Comparison of ENCODE assay signal across 1 cellular context in genomic region chr6:19804362-19805145, GRCh38.
TF ChIP-seq lines count a peak whose summit lies in the region.

No MANE protein-coding gene starts in this region.

TF ChIP-seq in K562, 482 proteins besides CTCF, POLR2A, EP300 and RAD21 (continued from another document):
- TF ChIP-seq FOSL1 (tag; conservative IDR thresholded peaks at IDR 0.05) (peak; percentile 93), TAF7 (tag; IDR thresholded peaks at IDR 0.05) (no peak), HDAC2 (IDR thresholded peaks at IDR 0.05) (peak; percentile 91), ZNF239 (CRISPR knock-in tag; IDR thresholded peaks at IDR 0.05) (no peak), CLOCK (CRISPR knock-in tag; IDR thresholded peaks at IDR 0.05; ENCODE audit: borderline replicate concordance) (no peak), SMAD1 (IDR thresholded peaks at IDR 0.05; ENCODE audit: low read depth, low read length, partially characterized antibody) (peak; percentile 96), ARID2 (IDR thresholded peaks at IDR 0.05) (no peak), NBN (IDR thresholded peaks at IDR 0.05; ENCODE audit: low read depth) (peak; percentile 92; the same call in 1 of the 2 replicates), GATAD2B (IDR thresholded peaks at IDR 0.05; ENCODE audit: borderline replicate concordance) (peak; percentile 82; the same call in 1 of the 2 replicates)
- TF ChIP-seq, protein P1, sequence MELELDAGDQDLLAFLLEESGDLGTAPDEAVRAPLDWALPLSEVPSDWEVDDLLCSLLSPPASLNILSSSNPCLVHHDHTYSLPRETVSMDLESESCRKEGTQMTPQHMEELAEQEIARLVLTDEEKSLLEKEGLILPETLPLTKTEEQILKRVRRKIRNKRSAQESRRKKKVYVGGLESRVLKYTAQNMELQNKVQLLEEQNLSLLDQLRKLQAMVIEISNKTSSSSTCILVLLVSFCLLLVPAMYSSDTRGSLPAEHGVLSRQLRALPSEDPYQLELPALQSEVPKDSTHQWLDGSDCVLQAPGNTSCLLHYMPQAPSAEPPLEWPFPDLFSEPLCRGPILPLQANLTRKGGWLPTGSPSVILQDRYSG (tag; conservative IDR thresholded peaks at IDR 0.05; ENCODE audit: low read depth) = peak; percentile 59; the same call in 1 of the 2 replicates
- TF ChIP-seq, protein P2, sequence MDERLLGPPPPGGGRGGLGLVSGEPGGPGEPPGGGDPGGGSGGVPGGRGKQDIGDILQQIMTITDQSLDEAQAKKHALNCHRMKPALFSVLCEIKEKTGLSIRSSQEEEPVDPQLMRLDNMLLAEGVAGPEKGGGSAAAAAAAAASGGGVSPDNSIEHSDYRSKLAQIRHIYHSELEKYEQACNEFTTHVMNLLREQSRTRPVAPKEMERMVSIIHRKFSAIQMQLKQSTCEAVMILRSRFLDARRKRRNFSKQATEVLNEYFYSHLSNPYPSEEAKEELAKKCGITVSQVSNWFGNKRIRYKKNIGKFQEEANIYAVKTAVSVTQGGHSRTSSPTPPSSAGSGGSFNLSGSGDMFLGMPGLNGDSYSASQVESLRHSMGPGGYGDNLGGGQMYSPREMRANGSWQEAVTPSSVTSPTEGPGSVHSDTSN (CRISPR knock-in tag; IDR thresholded peaks at IDR 0.05; ENCODE audit: low read depth) = no peak
- TF ChIP-seq, protein P2 (tag; conservative IDR thresholded peaks at IDR 0.05; ENCODE audit: low read depth) = no peak
